ENCODE assay signal across 22 cellular contexts in the genomic region with DNA sequence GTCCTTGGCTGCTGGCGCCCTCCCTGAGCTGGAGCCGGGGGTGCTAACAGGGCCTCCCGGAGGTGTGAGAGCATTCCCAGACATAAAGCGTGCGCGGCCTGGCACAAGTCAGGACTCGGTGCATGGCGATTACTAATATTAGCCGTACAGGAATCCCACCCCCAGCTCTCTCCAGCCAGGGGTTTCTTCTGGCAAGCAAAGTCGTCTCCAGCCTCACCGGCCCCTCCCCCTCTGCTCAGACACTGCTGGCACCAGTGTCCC. TPM values are rescaled to one million over a fixed set of nuclear protein-coding genes. Genes with fewer than 3 reads are reported as not detected.
DNase-seq lines count a peak whose midpoint lies in the region; ATAC-seq, FAIRE-seq and TF ChIP-seq lines count a peak whose summit lies in the region.
"Had no signal": no experiment of that assay in that cellular context is flagged by ENCODE, and none has a peak within 500 bp of the region (broad histone marks: within the 10 kb centered on the region; RNA-seq: fewer than 3 reads in every experiment).

No MANE protein-coding gene starts in this region.

- TF ChIP-seq POLR2A in HepG2 (IDR thresholded peaks at IDR 0.05; ENCODE audit: insufficient read depth in 1 of 2, low read depth in 2 of 2, low read length in 2 of 2) (no peak), right lobe of liver (IDR thresholded peaks at IDR 0.05) (no peak)

- H4K20me1 ChIP-seq in HepG2 (ENCODE audit: insufficient read depth, low read length), result no peaks in the 10 kb centered on the region

- H3K9me3 ChIP-seq in HepG2 (ENCODE audit: low read length) (no peaks in the 10 kb centered on the region), right lobe of liver (no peaks in the 10 kb centered on the region), neuronal stem cell (replicated peaks in 1 of 2; ENCODE audit: control insufficient read depth in 2 of 2, insufficient read depth in 1 of 2, low read depth in 1 of 2, low read length in 2 of 2) (no peaks in the 10 kb centered on the region)

- no peak overlapping the region for H2BK5ac ChIP-seq in neuronal stem cell (ENCODE audit: low read length)

- DNase-seq in HepG2 (ENCODE audit: low spot score) (no peak), right lobe of liver (no peak), dorsolateral prefrontal cortex (peak in 1 of 10 donors; percentile 33), neuronal stem cell (ENCODE audit: low spot score) (no peak)
- no peak for DNase-seq in stimulated activated CD4-positive, alpha-beta T cell treated with anti-CD3 and anti-CD28 coated beads, Interleukin-4, amount 100 ng/mL, for 24 hours
- no peak for DNase-seq in activated CD4-positive, alpha-beta T cell treated with anti-CD3 and anti-CD28 coated beads for 36 hours
- DNase-seq: DMS79 treated with DMSO at 0.1 percent for 48 hours, GOT3, HCEC 1CT, NCI-H1092 treated with DMSO at 0.1 percent for 48 hours, NCI-H146, NCI-H2029, NCI-H2227 treated with DMSO at 0.1 percent for 48 hours, NCI-H510A, PC-9, RPMI8226 had no signal

- H3K36me3 ChIP-seq in HepG2 (replicated peaks in 1 of 2; ENCODE audit: control insufficient read depth in 1 of 2, insufficient read depth in 2 of 2, low read length in 2 of 2) (no peaks in the 10 kb centered on the region), right lobe of liver (no peaks in the 10 kb centered on the region), neuronal stem cell (replicated peaks in 1 of 2; ENCODE audit: control insufficient read depth in 2 of 2, insufficient read depth in 2 of 2, low read length in 2 of 2) (no peaks in the 10 kb centered on the region)

- WGBS in HepG2 (ENCODE audit: low lambda C conversion rate), result 0% methylated on average over 1 of the region's 11 CpGs
- WGBS in right lobe of liver (ENCODE audit: insufficient coverage, low coverage, low lambda C conversion rate, missing lambda C conversion rate), result 74% methylated on average over 4 of the region's 11 CpGs
- WGBS in neuronal stem cell (ENCODE audit: extremely low coverage in 2 of 2, insufficient read length in 2 of 2, insufficient replicate concordance in 1 of 2), 2 donors, result no CpG with 5 or more reads among the region's 11 CpGs

- intact Hi-C loops in HepG2 (cut with micrococcal nuclease; ENCODE audit: unreplicated experiment), result no loop called here
- intact Hi-C loops in right lobe of liver (cut with DNase I), result loop anchor here (10.0 kb wide), 1 partner anchor 313 kb away; no protein-coding TSS in a partner anchor
- intact Hi-C loops in dorsolateral prefrontal cortex (cut with DNase I), result no loop called here
- intact Hi-C loops in activated CD4-positive, alpha-beta T cell treated with anti-CD3 and anti-CD28 coated beads for 36 hours (cut with DNase I, micrococcal nuclease), result no loop called here

- H3K27ac Mint-ChIP-seq in activated CD4-positive, alpha-beta T cell treated with anti-CD3 and anti-CD28 coated beads for 36 hours, result no peak overlapping the region

- H2BK15ac ChIP-seq in neuronal stem cell (ENCODE audit: low read length), result no peak overlapping the region

- H3K27ac ChIP-seq in HepG2 (ENCODE audit: extremely low read length, insufficient read depth, low read length), result no peak overlapping the region
- H3K27ac ChIP-seq in right lobe of liver, result no peak overlapping the region
- peak overlapping the region in 55 of 59 donors; percentile 7 to 91 (median 78) for H3K27ac ChIP-seq in dorsolateral prefrontal cortex
- peak overlapping the region; percentile 65 for H3K27ac ChIP-seq in layer of hippocampus (ENCODE audit: low read depth, low read length)
- H3K27ac ChIP-seq in neuronal stem cell (replicated peaks; ENCODE audit: low read length), result no peak overlapping the region
- H3K27ac ChIP-seq: HL-60, KMS-11, PC-9 had no signal

- no peak for ATAC-seq in HepG2
- no peak for ATAC-seq in right lobe of liver
- no peak for ATAC-seq in activated CD4-positive, alpha-beta T cell treated with anti-CD3 and anti-CD28 coated beads for 36 hours
- ATAC-seq: GM12878 had no signal

- H2AK5ac ChIP-seq in neuronal stem cell (ENCODE audit: low read depth, low read length), result no peak overlapping the region

- H3K4me1 Mint-ChIP-seq in activated CD4-positive, alpha-beta T cell treated with anti-CD3 and anti-CD28 coated beads for 36 hours, result peaks cover 5% of the 10 kb centered on the region

- H3K4ac ChIP-seq in neuronal stem cell (ENCODE audit: low read length), result no peak overlapping the region

- no peak overlapping the region for H3K14ac ChIP-seq in neuronal stem cell (ENCODE audit: low read length)

- no peak overlapping the region for H2AFZ ChIP-seq in HepG2 (ENCODE audit: low read length)
- H2AFZ ChIP-seq in neuronal stem cell (ENCODE audit: low read length), result no peak overlapping the region
- H2AFZ ChIP-seq: PC-9 had no signal

- H3K9ac ChIP-seq in HepG2 (ENCODE audit: insufficient read depth, low read depth, low read length), result no peak overlapping the region
- H3K9ac ChIP-seq in neuronal stem cell (ENCODE audit: low read depth, low read length, poor library complexity), result no peak overlapping the region
- H3K9ac ChIP-seq: KMS-11 had no signal

- TF ChIP-seq RAD21 in HepG2 (CRISPR knock-in tag; IDR thresholded peaks at IDR 0.05), result no peak

- H3K79me2 ChIP-seq in HepG2 (ENCODE audit: insufficient read depth, low read length), result no peaks in the 10 kb centered on the region

- no peak overlapping the region for H3K23ac ChIP-seq in neuronal stem cell (ENCODE audit: low read depth, low read length, poor library complexity)

- no peak overlapping the region for H3K4me3 Mint-ChIP-seq in activated CD4-positive, alpha-beta T cell treated with anti-CD3 and anti-CD28 coated beads for 36 hours

- no peaks in the 10 kb centered on the region for H3K79me1 ChIP-seq in neuronal stem cell (ENCODE audit: low read depth, low read length)

- no peaks in the 10 kb centered on the region for H3K36me3 Mint-ChIP-seq in activated CD4-positive, alpha-beta T cell treated with anti-CD3 and anti-CD28 coated beads for 36 hours (ENCODE audit: low read depth)

- H2BK12ac ChIP-seq in neuronal stem cell (ENCODE audit: low read length), result no peak overlapping the region

- no peak overlapping the region for H2BK120ac ChIP-seq in neuronal stem cell (ENCODE audit: low read depth, low read length)

- POLR2A ChIA-PET in HepG2 (lab: Yijun Ruan, JAX), result interaction anchor here (0.9 to 3.5 kb wide), 2 partner anchors 36 to 60 kb away, joined by 3 to 29 read pairs; a partner anchor contains a TSS
- POLR2A ChIA-PET in activated CD4-positive, alpha-beta T cell treated with anti-CD3 and anti-CD28 coated beads for 36 hours (lab: Charles Lee), result interaction anchor here (0.6 to 0.7 kb wide), 2 partner anchors 19 to 36 kb away, joined by 3 read pairs; a partner anchor contains a TSS

- H3K27me3 ChIP-seq in HepG2 (ENCODE audit: control insufficient read depth in 1 of 2, insufficient read depth in 2 of 2, low read length in 2 of 2) (0 out of 5 replicates have a peak, but pooled peaks cover 0 to 5% of the 10 kb centered on the region in 2 experiments), right lobe of liver (peaks cover 0 to 11% of the 10 kb centered on the region in 2 donors), dorsolateral prefrontal cortex (peaks cover 0 to 24% (median 0%) of the 10 kb centered on the region in 45 donors), layer of hippocampus (ENCODE audit: control insufficient read depth, insufficient read depth, low read length) (peaks cover 9% of the 10 kb centered on the region), neuronal stem cell (ENCODE audit: control insufficient read depth in 3 of 3, insufficient read depth in 3 of 3, low read depth in 1 of 3, low read length in 3 of 3) (peaks cover 0 to 11% (median 0%) of the 10 kb centered on the region in 3 experiments)

- peaks cover 7% of the 10 kb centered on the region for H3K27me3 Mint-ChIP-seq in activated CD4-positive, alpha-beta T cell treated with anti-CD3 and anti-CD28 coated beads for 36 hours

- CTCF ChIA-PET in HepG2 (lab: Yijun Ruan, JAX; ENCODE audit: low intra/inter-chr PET ratio, low total read pairs), result no interaction called here
- CTCF ChIA-PET in activated CD4-positive, alpha-beta T cell treated with anti-CD3 and anti-CD28 coated beads for 36 hours (lab: Charles Lee), result interaction anchor here (0.5 kb wide), 1 partner anchor 198 kb away, joined by 3 read pairs; no protein-coding TSS in a partner anchor

- no TSS peak for BruUV-seq in HepG2 (replicated peaks; lab: Mats Ljungman, UMichigan)

- 0 out of 2 replicates have a peak, but pooled peaks have one; percentile 8 for TF ChIP-seq CTCF in HepG2 (CRISPR knock-in tag; IDR thresholded peaks at IDR 0.05)
- no peak for TF ChIP-seq CTCF in right lobe of liver (IDR thresholded peaks at IDR 0.05)
- no peak for TF ChIP-seq CTCF in dorsolateral prefrontal cortex (IDR thresholded peaks at IDR 0.05 in 54 of 56, conservative IDR thresholded peaks at IDR 0.05 in 2 of 56; ENCODE audit: low read depth in 1 of 56, partially characterized antibody in 56 of 56)

- H3K18ac ChIP-seq in neuronal stem cell (ENCODE audit: low read length), result no peak overlapping the region

- TF ChIP-seq EP300 in HepG2 (IDR thresholded peaks at IDR 0.05; ENCODE audit: low read depth in 2 of 2, low read length in 2 of 2) (no peak), HepG2 (CRISPR knock-in tag; IDR thresholded peaks at IDR 0.05; ENCODE audit: borderline replicate concordance) (no peak)

- no peaks in the 10 kb centered on the region for H3K9me3 Mint-ChIP-seq in activated CD4-positive, alpha-beta T cell treated with anti-CD3 and anti-CD28 coated beads for 36 hours (ENCODE audit: low read depth)

- H3K4me1 ChIP-seq in HepG2 (ENCODE audit: insufficient read depth, low read length), result peaks cover 53% of the 10 kb centered on the region
- H3K4me1 ChIP-seq in right lobe of liver, result peaks cover 0 to 10% (median 0%) of the 10 kb centered on the region in 4 donors
- H3K4me1 ChIP-seq in neuronal stem cell (ENCODE audit: control insufficient read depth in 2 of 2, insufficient read depth in 1 of 2, low read depth in 1 of 2, low read length in 2 of 2), result peaks cover 10 to 24% of the 10 kb centered on the region in 2 donors

- H4K8ac ChIP-seq in neuronal stem cell (ENCODE audit: low read depth, low read length), result no peak overlapping the region

- peak overlapping the region; percentile 61; the same call in 1 of the 2 replicates for H3K4me2 ChIP-seq in HepG2 (ENCODE audit: low read depth, low read length)
- H3K4me2 ChIP-seq in neuronal stem cell (ENCODE audit: insufficient read depth, low read length, poor library complexity, severe bottlenecking), result no peak overlapping the region
- H3K4me2 ChIP-seq: KMS-11, PC-9 had no signal

- in situ Hi-C loops in HepG2 (cut with HindIII; ENCODE audit: extremely low pct_ligation_motif_present, low pct_unique_long_range_greater_than_20kb), result no loop called here

- H4K91ac ChIP-seq in neuronal stem cell (ENCODE audit: low read depth, low read length, poor library complexity), result no peak overlapping the region

- H3K4me3 ChIP-seq in HepG2 (replicated peaks in 1 of 3; ENCODE audit: insufficient read depth in 1 of 3, low read depth in 2 of 3, low read length in 3 of 3), result peak overlapping the region in 1 of 3 experiments; percentile 45; a peak in 1 of 6 replicates
- H3K4me3 ChIP-seq in right lobe of liver, result no peak overlapping the region
- peak overlapping the region in 1 of 59 donors; percentile 3 for H3K4me3 ChIP-seq in dorsolateral prefrontal cortex
- H3K4me3 ChIP-seq in neuronal stem cell (ENCODE audit: low read length in 2 of 2), result no peak overlapping the region
- H3K4me3 ChIP-seq: GM12878, PC-9 had no signal

- no peak for FAIRE-seq in HepG2 (lab: Jason Lieb, UNC)
- FAIRE-seq: A204.1, D721Med, GM12878 had no signal

RNA-seq across cellular contexts. Expression of a gene that starts 5.0 kb away (rescaled TPM):
- 1.2 and 1.4 TPM in 2 replicates for total RNA-seq in HepG2 (2016; rRNA removed; fragmentation: Illumina TruSeq; extraction: Trizol)
- total RNA-seq in HepG2 (2016; cell fraction: cytosol; rRNA removed; fragmentation: Illumina TruSeq; extraction: Trizol; ENCODE audit: low read depth), result 0.20 and 2.1 TPM in 2 replicates
- 0.56 and 0.91 TPM in 2 replicates for total RNA-seq in HepG2 (2016; cell fraction: insoluble cytoplasmic fraction; rRNA removed; fragmentation: Illumina TruSeq; extraction: Trizol)
- 0.65 and 0.76 TPM in 2 replicates for total RNA-seq in HepG2 (2016; cell fraction: membrane; rRNA removed; fragmentation: Illumina TruSeq; extraction: Trizol)
- 0.65 and 1.9 TPM in 2 replicates for total RNA-seq in HepG2 (2016; cell fraction: nucleus; rRNA removed; fragmentation: Illumina TruSeq; extraction: Trizol)
- 2.2 and 9.4 TPM in 2 replicates for polyA plus RNA-seq in HepG2 (2011; rRNA removed)
- 0.65 and 1.0 TPM in 2 replicates for polyA plus RNA-seq in HepG2 (2011; cell fraction: cytosol; rRNA removed)
- 13.6 and 21.2 TPM in 2 replicates for polyA plus RNA-seq in HepG2 (2011; cell fraction: nucleus; rRNA removed)
- polyA plus RNA-seq in HepG2 (2012), result 2.3 and 3.3 TPM in 2 replicates
- polyA plus RNA-seq in HepG2 (2016; cell fraction: cytosol; fragmentation: Illumina TruSeq; extraction: Trizol; ENCODE audit: low read depth), result 0.10 TPM in 2 replicates
- polyA plus RNA-seq in HepG2 (2016; cell fraction: insoluble cytoplasmic fraction; fragmentation: Illumina TruSeq; extraction: Trizol; ENCODE audit: low read depth), result 0.49 and 0.81 TPM in 2 replicates
- 0.34 and 0.36 TPM in 2 replicates for polyA plus RNA-seq in HepG2 (2016; cell fraction: membrane; fragmentation: Illumina TruSeq; extraction: Trizol; ENCODE audit: low read depth)
- polyA plus RNA-seq in HepG2 (2016; cell fraction: nucleus; fragmentation: Illumina TruSeq; extraction: Trizol; ENCODE audit: insufficient read depth, low read depth), result 4.1 and 6.3 TPM in 2 replicates
- polyA minus RNA-seq in HepG2 (2011; rRNA and poly(A)+ RNA removed; ENCODE audit: low replicate concordance), result 4.0 TPM in 1 of 2 replicates, not detected in the other
- 0.88 and 1.8 TPM in 2 replicates for polyA minus RNA-seq in HepG2 (2011; cell fraction: cytosol; rRNA and poly(A)+ RNA removed)
- polyA minus RNA-seq in HepG2 (2011; cell fraction: nucleus; rRNA and poly(A)+ RNA removed), result 1.5 and 2.7 TPM in 2 replicates
- not detected for total RNA-seq in right lobe of liver
- 100 to 1,000 TPM in 111 of 120 experiments, 10 to 100 TPM in 9; 50.8 to 265 (median 149) TPM for total RNA-seq in dorsolateral prefrontal cortex
- polyA plus RNA-seq in neuronal stem cell (2013, experiment 1 of 2), result 4.7 TPM
- 4.7 TPM for polyA plus RNA-seq in neuronal stem cell (2013, experiment 2 of 2)
- 1 to 10 TPM in 1 of 2 experiments, under 1 TPM in 1; 0.98 to 1.3 TPM for total RNA-seq in activated CD4-positive, alpha-beta T cell treated with anti-CD3 and anti-CD28 coated beads for 36 hours

RNA-seq across cellular contexts. Expression of a gene that starts 13.9 kb away (rescaled TPM):
- 25.2 and 30.8 TPM in 2 replicates for total RNA-seq in HepG2 (2016; rRNA removed; fragmentation: Illumina TruSeq; extraction: Trizol)
- 66.8 and 68.3 TPM in 2 replicates for total RNA-seq in HepG2 (2016; cell fraction: cytosol; rRNA removed; fragmentation: Illumina TruSeq; extraction: Trizol; ENCODE audit: low read depth)
- total RNA-seq in HepG2 (2016; cell fraction: insoluble cytoplasmic fraction; rRNA removed; fragmentation: Illumina TruSeq; extraction: Trizol), result 24.8 and 34.9 TPM in 2 replicates
- total RNA-seq in HepG2 (2016; cell fraction: membrane; rRNA removed; fragmentation: Illumina TruSeq; extraction: Trizol), result 73.3 and 82.0 TPM in 2 replicates
- 20.0 and 20.9 TPM in 2 replicates for total RNA-seq in HepG2 (2016; cell fraction: nucleus; rRNA removed; fragmentation: Illumina TruSeq; extraction: Trizol)
- polyA plus RNA-seq in HepG2 (2011; rRNA removed), result 70.9 and 72.7 TPM in 2 replicates
- polyA plus RNA-seq in HepG2 (2011; cell fraction: cytosol; rRNA removed), result 88.3 and 159 TPM in 2 replicates
- 109 and 133 TPM in 2 replicates for polyA plus RNA-seq in HepG2 (2011; cell fraction: nucleus; rRNA removed)
- polyA plus RNA-seq in HepG2 (2012), result 26.5 and 34.3 TPM in 2 replicates
- polyA plus RNA-seq in HepG2 (2016; cell fraction: cytosol; fragmentation: Illumina TruSeq; extraction: Trizol; ENCODE audit: low read depth), result 136 and 139 TPM in 2 replicates
- 45.5 and 48.4 TPM in 2 replicates for polyA plus RNA-seq in HepG2 (2016; cell fraction: insoluble cytoplasmic fraction; fragmentation: Illumina TruSeq; extraction: Trizol; ENCODE audit: low read depth)
- polyA plus RNA-seq in HepG2 (2016; cell fraction: membrane; fragmentation: Illumina TruSeq; extraction: Trizol; ENCODE audit: low read depth), result 121 and 123 TPM in 2 replicates
- 52.7 and 57.3 TPM in 2 replicates for polyA plus RNA-seq in HepG2 (2016; cell fraction: nucleus; fragmentation: Illumina TruSeq; extraction: Trizol; ENCODE audit: insufficient read depth, low read depth)
- 111 and 121 TPM in 2 replicates for polyA minus RNA-seq in HepG2 (2011; rRNA and poly(A)+ RNA removed; ENCODE audit: low replicate concordance)
- polyA minus RNA-seq in HepG2 (2011; cell fraction: cytosol; rRNA and poly(A)+ RNA removed), result 30.5 and 31.0 TPM in 2 replicates
- polyA minus RNA-seq in HepG2 (2011; cell fraction: nucleus; rRNA and poly(A)+ RNA removed), result 41.5 and 46.5 TPM in 2 replicates
- 10 to 100 TPM; 13.1 to 51.0 (median 17.5) TPM for total RNA-seq in right lobe of liver
- total RNA-seq in dorsolateral prefrontal cortex, result 10 to 100 TPM; 36.3 to 86.0 (median 59.4) TPM
- polyA plus RNA-seq in neuronal stem cell (2013, experiment 1 of 2), result 74.1 TPM
- 70.9 TPM for polyA plus RNA-seq in neuronal stem cell (2013, experiment 2 of 2)
- 10 to 100 TPM; 61.3 to 76.1 TPM for total RNA-seq in activated CD4-positive, alpha-beta T cell treated with anti-CD3 and anti-CD28 coated beads for 36 hours

RNA-seq across cellular contexts. Expression of a gene that starts 19.3 kb away (rescaled TPM):
- 1.7 and 5.8 TPM in 2 replicates for total RNA-seq in HepG2 (2016; rRNA removed; fragmentation: Illumina TruSeq; extraction: Trizol)
- 2.2 and 3.3 TPM in 2 replicates for total RNA-seq in HepG2 (2016; cell fraction: cytosol; rRNA removed; fragmentation: Illumina TruSeq; extraction: Trizol; ENCODE audit: low read depth)
- 1.6 and 6.3 TPM in 2 replicates for total RNA-seq in HepG2 (2016; cell fraction: insoluble cytoplasmic fraction; rRNA removed; fragmentation: Illumina TruSeq; extraction: Trizol)
- 1.4 and 2.7 TPM in 2 replicates for total RNA-seq in HepG2 (2016; cell fraction: membrane; rRNA removed; fragmentation: Illumina TruSeq; extraction: Trizol)
- 5.3 and 6.8 TPM in 2 replicates for total RNA-seq in HepG2 (2016; cell fraction: nucleus; rRNA removed; fragmentation: Illumina TruSeq; extraction: Trizol)
- 1.6 and 2.0 TPM in 2 replicates for polyA plus RNA-seq in HepG2 (2011; rRNA removed)
- polyA plus RNA-seq in HepG2 (2011; cell fraction: cytosol; rRNA removed), result 0.71 and 1.3 TPM in 2 replicates
- 20.0 and 26.3 TPM in 2 replicates for polyA plus RNA-seq in HepG2 (2011; cell fraction: nucleus; rRNA removed)
- 3.3 and 5.8 TPM in 2 replicates for polyA plus RNA-seq in HepG2 (2012)
- 1.9 and 3.4 TPM in 2 replicates for polyA plus RNA-seq in HepG2 (2016; cell fraction: cytosol; fragmentation: Illumina TruSeq; extraction: Trizol; ENCODE audit: low read depth)
- polyA plus RNA-seq in HepG2 (2016; cell fraction: insoluble cytoplasmic fraction; fragmentation: Illumina TruSeq; extraction: Trizol; ENCODE audit: low read depth), result 1.3 and 2.2 TPM in 2 replicates
- 0.97 and 1.2 TPM in 2 replicates for polyA plus RNA-seq in HepG2 (2016; cell fraction: membrane; fragmentation: Illumina TruSeq; extraction: Trizol; ENCODE audit: low read depth)
- 15.3 and 20.5 TPM in 2 replicates for polyA plus RNA-seq in HepG2 (2016; cell fraction: nucleus; fragmentation: Illumina TruSeq; extraction: Trizol; ENCODE audit: insufficient read depth, low read depth)
- polyA minus RNA-seq in HepG2 (2011; rRNA and poly(A)+ RNA removed; ENCODE audit: low replicate concordance), result 0.72 and 4.8 TPM in 2 replicates
- polyA minus RNA-seq in HepG2 (2011; cell fraction: cytosol; rRNA and poly(A)+ RNA removed), result 3.1 TPM in 1 of 2 replicates, not detected in the other
- 3.1 and 8.0 TPM in 2 replicates for polyA minus RNA-seq in HepG2 (2011; cell fraction: nucleus; rRNA and poly(A)+ RNA removed)
- total RNA-seq in right lobe of liver, result 1 to 10 TPM in 4 of 6 experiments, under 1 TPM in 2; 0.74 to 3.7 (median 2.0) TPM
- total RNA-seq in dorsolateral prefrontal cortex, result 10 to 100 TPM in 119 of 120 experiments, 1 to 10 TPM in 1; 9.3 to 42.9 (median 24.0) TPM
- 9.0 TPM for polyA plus RNA-seq in neuronal stem cell (2013, experiment 1 of 2)
- 9.1 TPM for polyA plus RNA-seq in neuronal stem cell (2013, experiment 2 of 2)
- 1 to 10 TPM; 8.0 to 8.8 TPM for total RNA-seq in activated CD4-positive, alpha-beta T cell treated with anti-CD3 and anti-CD28 coated beads for 36 hours

RNA-seq across cellular contexts. Expression of a gene that starts 23.3 kb away (rescaled TPM):
- total RNA-seq in HepG2 (2016; rRNA removed; fragmentation: Illumina TruSeq; extraction: Trizol) (15.6 and 18.3 TPM in 2 replicates), right lobe of liver (10 to 100 TPM in 1 of 6 experiments, 1 to 10 TPM in 5; 3.8 to 14.2 (median 6.9) TPM), dorsolateral prefrontal cortex (10 to 100 TPM; 29.8 to 66.3 (median 45.6) TPM)
- 17.4 and 22.1 TPM in 2 replicates for total RNA-seq in HepG2 (2016; cell fraction: cytosol; rRNA removed; fragmentation: Illumina TruSeq; extraction: Trizol; ENCODE audit: low read depth)
- total RNA-seq in HepG2 (2016; cell fraction: insoluble cytoplasmic fraction; rRNA removed; fragmentation: Illumina TruSeq; extraction: Trizol), result 14.6 and 17.3 TPM in 2 replicates
- 19.3 and 24.3 TPM in 2 replicates for total RNA-seq in HepG2 (2016; cell fraction: membrane; rRNA removed; fragmentation: Illumina TruSeq; extraction: Trizol)
- total RNA-seq in HepG2 (2016; cell fraction: nucleus; rRNA removed; fragmentation: Illumina TruSeq; extraction: Trizol), result 13.5 and 16.4 TPM in 2 replicates
- 7.3 and 8.4 TPM in 2 replicates for polyA plus RNA-seq in HepG2 (2011; rRNA removed)
- 4.2 and 9.0 TPM in 2 replicates for polyA plus RNA-seq in HepG2 (2011; cell fraction: cytosol; rRNA removed)
- polyA plus RNA-seq in HepG2 (2011; cell fraction: nucleus; rRNA removed), result 26.9 and 29.4 TPM in 2 replicates
- polyA plus RNA-seq in HepG2 (2012), result 5.8 and 6.7 TPM in 2 replicates
- polyA plus RNA-seq in HepG2 (2016; cell fraction: cytosol; fragmentation: Illumina TruSeq; extraction: Trizol; ENCODE audit: low read depth), result 28.2 and 33.1 TPM in 2 replicates
- polyA plus RNA-seq in HepG2 (2016; cell fraction: insoluble cytoplasmic fraction; fragmentation: Illumina TruSeq; extraction: Trizol; ENCODE audit: low read depth), result 21.0 and 21.9 TPM in 2 replicates
- polyA plus RNA-seq in HepG2 (2016; cell fraction: membrane; fragmentation: Illumina TruSeq; extraction: Trizol; ENCODE audit: low read depth), result 24.1 and 25.1 TPM in 2 replicates
- polyA plus RNA-seq in HepG2 (2016; cell fraction: nucleus; fragmentation: Illumina TruSeq; extraction: Trizol; ENCODE audit: insufficient read depth, low read depth), result 37.7 and 42.5 TPM in 2 replicates
- 7.8 and 25.3 TPM in 2 replicates for polyA minus RNA-seq in HepG2 (2011; rRNA and poly(A)+ RNA removed; ENCODE audit: low replicate concordance)
- polyA minus RNA-seq in HepG2 (2011; cell fraction: cytosol; rRNA and poly(A)+ RNA removed), result 3.1 and 4.7 TPM in 2 replicates
- 6.1 and 8.8 TPM in 2 replicates for polyA minus RNA-seq in HepG2 (2011; cell fraction: nucleus; rRNA and poly(A)+ RNA removed)
- polyA plus RNA-seq in neuronal stem cell (2013, experiment 1 of 2), result 32.8 TPM
- 31.7 TPM for polyA plus RNA-seq in neuronal stem cell (2013, experiment 2 of 2)
- 10 to 100 TPM; 11.5 to 15.0 TPM for total RNA-seq in activated CD4-positive, alpha-beta T cell treated with anti-CD3 and anti-CD28 coated beads for 36 hours

RNA-seq across cellular contexts. Expression of a gene that starts 32.0 kb away (rescaled TPM):
- 10.3 and 19.5 TPM in 2 replicates for total RNA-seq in HepG2 (2016; rRNA removed; fragmentation: Illumina TruSeq; extraction: Trizol)
- total RNA-seq in HepG2 (2016; cell fraction: cytosol; rRNA removed; fragmentation: Illumina TruSeq; extraction: Trizol; ENCODE audit: low read depth), result 6.9 and 8.8 TPM in 2 replicates
- total RNA-seq in HepG2 (2016; cell fraction: insoluble cytoplasmic fraction; rRNA removed; fragmentation: Illumina TruSeq; extraction: Trizol), result 8.9 and 20.8 TPM in 2 replicates
- 6.0 TPM in 2 replicates for total RNA-seq in HepG2 (2016; cell fraction: membrane; rRNA removed; fragmentation: Illumina TruSeq; extraction: Trizol)
- 24.2 and 28.6 TPM in 2 replicates for total RNA-seq in HepG2 (2016; cell fraction: nucleus; rRNA removed; fragmentation: Illumina TruSeq; extraction: Trizol)
- polyA plus RNA-seq in HepG2 (2011; rRNA removed), result 13.8 and 17.2 TPM in 2 replicates
- polyA plus RNA-seq in HepG2 (2011; cell fraction: cytosol; rRNA removed), result 6.1 and 10.8 TPM in 2 replicates
- polyA plus RNA-seq in HepG2 (2011; cell fraction: nucleus; rRNA removed), result 151 and 202 TPM in 2 replicates
- 6.8 and 6.9 TPM in 2 replicates for polyA plus RNA-seq in HepG2 (2012)
- 3.5 and 3.6 TPM in 2 replicates for polyA plus RNA-seq in HepG2 (2016; cell fraction: cytosol; fragmentation: Illumina TruSeq; extraction: Trizol; ENCODE audit: low read depth)
- polyA plus RNA-seq in HepG2 (2016; cell fraction: insoluble cytoplasmic fraction; fragmentation: Illumina TruSeq; extraction: Trizol; ENCODE audit: low read depth), result 8.4 and 9.9 TPM in 2 replicates
- 4.8 and 5.0 TPM in 2 replicates for polyA plus RNA-seq in HepG2 (2016; cell fraction: membrane; fragmentation: Illumina TruSeq; extraction: Trizol; ENCODE audit: low read depth)
- 55.1 and 57.6 TPM in 2 replicates for polyA plus RNA-seq in HepG2 (2016; cell fraction: nucleus; fragmentation: Illumina TruSeq; extraction: Trizol; ENCODE audit: insufficient read depth, low read depth)
- polyA minus RNA-seq in HepG2 (2011; rRNA and poly(A)+ RNA removed; ENCODE audit: low replicate concordance), result 14.4 and 15.9 TPM in 2 replicates
- polyA minus RNA-seq in HepG2 (2011; cell fraction: cytosol; rRNA and poly(A)+ RNA removed), result 6.6 and 9.1 TPM in 2 replicates
- polyA minus RNA-seq in HepG2 (2011; cell fraction: nucleus; rRNA and poly(A)+ RNA removed), result 18.3 and 20.5 TPM in 2 replicates
- total RNA-seq in right lobe of liver, result 10 to 100 TPM in 4 of 6 experiments, 1 to 10 TPM in 2; 8.9 to 11.3 (median 10.4) TPM
- total RNA-seq in dorsolateral prefrontal cortex, result 10 to 100 TPM; 22.7 to 49.6 (median 30.9) TPM
- 10.6 TPM for polyA plus RNA-seq in neuronal stem cell (2013, experiment 1 of 2)
- polyA plus RNA-seq in neuronal stem cell (2013, experiment 2 of 2), result 9.7 TPM
- 10 to 100 TPM; 18.0 to 18.6 TPM for total RNA-seq in activated CD4-positive, alpha-beta T cell treated with anti-CD3 and anti-CD28 coated beads for 36 hours

Comparison
In these comparisons a context has a peak if more than half of its experiments do, and no peak if none do; other contexts are left out.
1. intact Hi-C loops: an anchor here in right lobe of liver (10.0 kb wide); none called in HepG2, dorsolateral prefrontal cortex and activated CD4-positive, alpha-beta T cell treated with anti-CD3 and anti-CD28 coated beads for 36 hours.
2. H3K27ac ChIP-seq: peak in dorsolateral prefrontal cortex (55 of 59) and layer of hippocampus (single experiment); none in HepG2 (single experiment), right lobe of liver (0 of 3) and neuronal stem cell (single experiment).
3. RNA of a gene that starts 5.0 kb away (total RNA-seq): 50.8 to 265 TPM in dorsolateral prefrontal cortex; 0.98 to 1.3 TPM in activated CD4-positive, alpha-beta T cell treated with anti-CD3 and anti-CD28 coated beads for 36 hours, 0.20 to 2.1 TPM in HepG2 and not detected in right lobe of liver; every median in the first group is over 10 times any median in the second.